ENCODE assay signal across 16 cellular contexts in genomic region chr16:23859713-23860269, GRCh38. TPM values are rescaled to one million over a fixed set of nuclear protein-coding genes. Genes with fewer than 3 reads are reported as not detected.
DNase-seq lines count a peak whose midpoint lies in the region; ATAC-seq, FAIRE-seq and TF ChIP-seq lines count a peak whose summit lies in the region.
"Had no signal": no experiment of that assay in that cellular context is flagged by ENCODE, and none has a peak within 500 bp of the region (broad histone marks: within the 10 kb centered on the region; RNA-seq: fewer than 3 reads in every experiment).

No MANE protein-coding gene starts in this region.

- H3K9ac ChIP-seq in BLaER1 treated with 17β-estradiol and CSF1 and Interleukin-3, amounts not matched to agents 10 nM and 100 nM: peak overlapping the region in 10 of 11 experiments; percentile 1 to 61 (median 44); a peak in 15 of 22 replicates

- peaks cover 0 to 13% (median 0%) of the 10 kb centered on the region in 11 experiments; a peak in 4 of 22 replicates for H3K36me3 ChIP-seq in BLaER1 treated with 17β-estradiol and CSF1 and Interleukin-3, amounts not matched to agents 10 nM and 100 nM
- H3K36me3 ChIP-seq in OCI-LY7 (ENCODE audit: insufficient read depth, low read length): no peaks in the 10 kb centered on the region
- H3K36me3 ChIP-seq: SJCRH30, tibial nerve had no signal

- H2AFZ ChIP-seq in OCI-LY7 (ENCODE audit: low read length): peak overlapping the region; percentile 18; the same call in 1 of the 2 replicates

- H3K27ac ChIP-seq in BLaER1 treated with 17β-estradiol and CSF1 and Interleukin-3, amounts not matched to agents 10 nM and 100 nM: peak overlapping the region; percentile 45 to 95 (median 76); a peak in 20 of 22 replicates
- H3K27ac ChIP-seq in OCI-LY7 (ENCODE audit: low read depth, low read length, poor library complexity, severe bottlenecking) (peak overlapping the region; percentile 98), substantia nigra (ENCODE audit: low read depth, low read length, poor library complexity, severe bottlenecking) (no peak overlapping the region)
- H3K27ac ChIP-seq: SJCRH30, tibial nerve had no signal

- no TSS peak for BruUV-seq in OCI-LY7 (replicated peaks; lab: Mats Ljungman, UMichigan)

- peak overlapping the region; percentile 61 to 92 (median 75) for H3K4me2 ChIP-seq in BLaER1 treated with 17β-estradiol and CSF1 and Interleukin-3, amounts not matched to agents 10 nM and 100 nM
- peak overlapping the region; percentile 70 for H3K4me2 ChIP-seq in OCI-LY7 (ENCODE audit: low read length)

- H3K4me3 Mint-ChIP-seq in central memory CD8-positive, alpha-beta T cell: peak overlapping the region; percentile 19
- H3K4me3 Mint-ChIP-seq in activated CD4-positive, alpha-beta memory T cell treated with anti-CD3 and anti-CD28 coated beads for 36 hours: no peak overlapping the region

- POLR2A ChIA-PET in OCI-LY7 (lab: Charles Lee): interaction anchor here (0.6 to 7.4 kb wide), 6 partner anchors 10 to 425 kb away, joined by 3 to 83 read pairs (median 4); no protein-coding TSS in a partner anchor
- POLR2A ChIA-PET in activated CD4-positive, alpha-beta memory T cell treated with anti-CD3 and anti-CD28 coated beads for 36 hours (lab: Charles Lee): interaction anchor here (1.1 kb wide), 1 partner anchor 24 kb away, joined by 3 read pairs; the partner anchor contains the start of gene PRKCB

- peaks cover 29% of the 10 kb centered on the region; the same call in 1 of the 2 replicates for H3K79me2 ChIP-seq in OCI-LY7 (ENCODE audit: insufficient read depth, low read depth, low read length)

- H3K4me1 ChIP-seq in BLaER1 treated with 17β-estradiol and CSF1 and Interleukin-3, amounts not matched to agents 10 nM and 100 nM: peaks cover 68 to 99% (median 93%) of the 10 kb centered on the region in 10 experiments
- peaks cover 96% of the 10 kb centered on the region for H3K4me1 ChIP-seq in OCI-LY7 (ENCODE audit: insufficient read depth, low read length, poor library complexity, severe bottlenecking)
- H3K4me1 ChIP-seq: SJCRH30 had no signal

- no peaks in the 10 kb centered on the region for H3K27me3 Mint-ChIP-seq in central memory CD8-positive, alpha-beta T cell
- H3K27me3 Mint-ChIP-seq in activated CD4-positive, alpha-beta memory T cell treated with anti-CD3 and anti-CD28 coated beads for 36 hours: no peaks in the 10 kb centered on the region

- H3K9me2 ChIP-seq in OCI-LY7 (ENCODE audit: insufficient read depth, low read length): no peaks in the 10 kb centered on the region

- no peak for DNase-seq in GM12891 (ENCODE audit: insufficient read length, low spot score)
- peak; percentile 38 for DNase-seq in OCI-LY7 (ENCODE audit: low spot score)
- no peak for DNase-seq in central memory CD8-positive, alpha-beta T cell (ENCODE audit: low spot score in 2 of 2)
- no peak for DNase-seq in substantia nigra (lab: John Stamatoyannopoulos, UW)
- no peak for DNase-seq in anterior cingulate cortex (lab: John Stamatoyannopoulos, UW)
- DNase-seq in activated CD4-positive, alpha-beta memory T cell treated with anti-CD3 and anti-CD28 coated beads for 36 hours: no peak
- DNase-seq: activated CD4-positive, CD25-positive, alpha-beta regulatory T cell; activated T-cell treated with anti-CD3 and anti-CD28 coated beads, Interleukin-2, amount 50 U/mL, for 48 hours; left cardiac atrium; NCI-H2081; NCI-H774; SJCRH30 had no signal

- H3K9me3 Mint-ChIP-seq in central memory CD8-positive, alpha-beta T cell: no peaks in the 10 kb centered on the region
- no peaks in the 10 kb centered on the region for H3K9me3 Mint-ChIP-seq in activated CD4-positive, alpha-beta memory T cell treated with anti-CD3 and anti-CD28 coated beads for 36 hours

- peak; percentile 41 for FAIRE-seq in GM12891 (lab: Jason Lieb, UNC)

- peaks cover 78% of the 10 kb centered on the region for H3K4me1 Mint-ChIP-seq in central memory CD8-positive, alpha-beta T cell
- peaks cover 78% of the 10 kb centered on the region for H3K4me1 Mint-ChIP-seq in activated CD4-positive, alpha-beta memory T cell treated with anti-CD3 and anti-CD28 coated beads for 36 hours (ENCODE audit: low read depth)

- no peaks in the 10 kb centered on the region for H3K27me3 ChIP-seq in BLaER1 treated with 17β-estradiol and CSF1 and Interleukin-3, amounts not matched to agents 10 nM and 100 nM
- H3K27me3 ChIP-seq: SJCRH30, tibial nerve had no signal

- ATAC-seq in central memory CD8-positive, alpha-beta T cell (replicated peaks; ENCODE audit: extremely low read depth, poor library complexity, severe bottlenecking): no peak
- ATAC-seq in HG02885 (IDR thresholded peaks at IDR 0.05; ENCODE audit: poor library complexity, unreplicated experiment): no peak
- ATAC-seq: left cardiac atrium had no signal

- intact Hi-C loops in OCI-LY7 (cut with micrococcal nuclease; ENCODE audit: unreplicated experiment): loop anchor here (5.0 to 10.0 kb wide), 2 partner anchors 153 to 345 kb away; partner anchors contain the start of gene GGA2
- intact Hi-C loops in activated CD4-positive, alpha-beta memory T cell treated with anti-CD3 and anti-CD28 coated beads for 36 hours (cut with micrococcal nuclease): no loop called here

- no peaks in the 10 kb centered on the region; a peak in 2 of 22 replicates for H4K20me1 ChIP-seq in BLaER1 treated with 17β-estradiol and CSF1 and Interleukin-3, amounts not matched to agents 10 nM and 100 nM
- no peaks in the 10 kb centered on the region for H4K20me1 ChIP-seq in OCI-LY7 (ENCODE audit: insufficient read depth, low read length)

- H3K4me3 ChIP-seq in BLaER1 treated with 17β-estradiol and CSF1 and Interleukin-3, amounts not matched to agents 10 nM and 100 nM: peak overlapping the region in 2 of 10 experiments; percentile 12 to 26; a peak in 2 of 20 replicates
- H3K4me3 ChIP-seq in OCI-LY7 (ENCODE audit: low read depth, low read length, poor library complexity, severe bottlenecking): peak overlapping the region; percentile 42
- H3K4me3 ChIP-seq: SJCRH30, tibial nerve had no signal

- peaks cover 8% of the 10 kb centered on the region for H3K36me3 Mint-ChIP-seq in central memory CD8-positive, alpha-beta T cell (ENCODE audit: insufficient read depth)
- no peaks in the 10 kb centered on the region for H3K36me3 Mint-ChIP-seq in activated CD4-positive, alpha-beta memory T cell treated with anti-CD3 and anti-CD28 coated beads for 36 hours

- H3K9me3 ChIP-seq in BLaER1 treated with 17β-estradiol and CSF1 and Interleukin-3, amounts not matched to agents 10 nM and 100 nM (replicated peaks in 1 of 11): peaks cover 0 to 4% (median under 1%) of the 10 kb centered on the region in 11 experiments; a peak in 9 of 22 replicates
- H3K9me3 ChIP-seq in OCI-LY7 (ENCODE audit: low read length): no peaks in the 10 kb centered on the region
- H3K9me3 ChIP-seq: SJCRH30, tibial nerve had no signal

- no peak for TF ChIP-seq POLR2A in GM12891 (IDR thresholded peaks at IDR 0.05; ENCODE audit: low read depth, low read length)

- H3K27ac Mint-ChIP-seq in central memory CD8-positive, alpha-beta T cell (ENCODE audit: low read depth): peak overlapping the region; percentile 89
- H3K27ac Mint-ChIP-seq in activated CD4-positive, alpha-beta memory T cell treated with anti-CD3 and anti-CD28 coated beads for 36 hours: no peak overlapping the region

- CTCF ChIA-PET in OCI-LY7 (lab: Charles Lee; ENCODE audit: unreplicated experiment): no interaction called here
- CTCF ChIA-PET in activated CD4-positive, alpha-beta memory T cell treated with anti-CD3 and anti-CD28 coated beads for 36 hours (lab: Charles Lee): no interaction called here

- no peak for TF ChIP-seq CTCF in OCI-LY7 (conservative IDR thresholded peaks at IDR 0.05; ENCODE audit: low read length)

TF ChIP-seq in GM12891, 5 proteins besides CTCF, POLR2A, EP300 and RAD21:
- peak; percentile 15; the same call in 1 of the 2 replicates for TF ChIP-seq SPI1 (IDR thresholded peaks at IDR 0.05; ENCODE audit: low read depth, low read length)
- TF ChIP-seq PAX5 (IDR thresholded peaks at IDR 0.05; ENCODE audit: insufficient read depth, low read length, severe bottlenecking): no peak
- no peak for TF ChIP-seq POLR2AphosphoS5 (IDR thresholded peaks at IDR 0.05; ENCODE audit: low read depth, low read length)

RNA-seq across cellular contexts. Expression of gene PRKCB, which starts 24.0 kb away (rescaled TPM):
- polyA plus RNA-seq in GM12891 (2012; ENCODE audit: low read depth, missing spikeins): 98.4 TPM
- 21.0 and 24.2 TPM in 2 replicates for total RNA-seq in OCI-LY7 (2014; rRNA removed; shearing (Covaris generic))
- 44.5 and 51.6 TPM in 2 replicates for total RNA-seq in OCI-LY7 (2022)
- 10 to 100 TPM; 56.3 to 57.9 TPM for total RNA-seq in activated CD4-positive, alpha-beta memory T cell treated with anti-CD3 and anti-CD28 coated beads for 36 hours
- total RNA-seq: pulmonary artery endothelial cell, SJCRH30 had no signal
